Comparison of ENCODE assay signal across 26 cellular contexts in the genomic region with DNA sequence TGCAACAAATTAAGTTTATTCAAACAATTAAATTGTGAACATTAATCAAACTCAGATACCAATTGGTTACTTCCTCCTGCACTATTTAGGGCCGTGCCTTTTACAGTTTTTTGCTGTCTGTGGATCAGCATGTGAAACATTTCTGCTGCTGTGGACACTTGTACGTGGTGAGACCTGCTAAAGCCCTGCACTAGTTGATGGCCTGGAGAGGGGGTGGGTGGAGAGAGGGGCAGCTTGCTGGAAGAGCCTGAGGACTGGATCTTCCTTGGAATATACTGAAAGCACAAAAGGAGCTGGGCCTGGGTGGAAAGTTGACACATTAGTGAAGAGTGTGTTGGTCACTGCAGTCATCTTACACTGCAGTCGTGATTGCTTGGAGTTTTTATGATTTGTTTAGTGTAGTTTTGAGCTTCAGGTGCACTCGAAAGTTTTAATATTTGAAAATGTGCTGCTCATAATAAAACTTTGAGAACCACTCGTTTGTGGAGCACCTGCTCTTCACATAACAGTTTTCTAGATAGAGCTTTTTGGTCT. TPM values are rescaled to one million over a fixed set of nuclear protein-coding genes. Genes with fewer than 3 reads are reported as not detected.
DNase-seq lines count a peak whose midpoint lies in the region; ATAC-seq and TF ChIP-seq lines count a peak whose summit lies in the region.
"Had no signal": no experiment of that assay in that cellular context is flagged by ENCODE, and none has a peak within 500 bp of the region (broad histone marks: within the 10 kb centered on the region; RNA-seq: fewer than 3 reads in every experiment).

No MANE protein-coding gene starts in this region.

- no peaks in the 10 kb centered on the region for H3K36me3 ChIP-seq in naive thymus-derived CD4-positive, alpha-beta T cell (ENCODE audit: control insufficient read depth in 2 of 3, insufficient read depth in 3 of 3, low read length in 3 of 3)
- H3K36me3 ChIP-seq in vagina, result no peaks in the 10 kb centered on the region
- H3K36me3 ChIP-seq: brain microvascular endothelial cell, esophagus squamous epithelium, thyroid gland had no signal

- H3K9me3 ChIP-seq in naive thymus-derived CD4-positive, alpha-beta T cell (ENCODE audit: control insufficient read depth in 2 of 3, low read length in 3 of 3), result no peaks in the 10 kb centered on the region
- no peaks in the 10 kb centered on the region for H3K9me3 ChIP-seq in vagina
- H3K9me3 ChIP-seq: esophagus squamous epithelium, thyroid gland had no signal

- no peaks in the 10 kb centered on the region for H3K9me3 Mint-ChIP-seq in Calu3 (ENCODE audit: low read depth, unreplicated experiment)
- no peaks in the 10 kb centered on the region for H3K9me3 Mint-ChIP-seq in activated B cell treated with CpG ODN at 0.5 μM for 24 hours
- H3K9me3 Mint-ChIP-seq in naive thymus-derived CD4-positive, alpha-beta T cell, result peaks cover 0 to 2% (median 0%) of the 10 kb centered on the region in 11 donors

- CTCF ChIA-PET in Calu3 (lab: Charles Lee), result interaction anchor here (0.6 to 1.4 kb wide), 4 partner anchors 12 to 539 kb away, joined by 3 to 5 read pairs (median 4); no protein-coding TSS in a partner anchor
- CTCF ChIA-PET in activated B cell treated with CpG ODN at 0.5 μM for 24 hours (lab: Charles Lee), result interaction anchor here (0.6 to 1.0 kb wide), 2 partner anchors 31 to 361 kb away, joined by 3 to 4 read pairs; no protein-coding TSS in a partner anchor
- CTCF ChIA-PET in naive thymus-derived CD4-positive, alpha-beta T cell (lab: Charles Lee), result no interaction called here

- peaks cover 58 to 76% of the 10 kb centered on the region in 2 donors for H3K4me1 ChIP-seq in naive thymus-derived CD4-positive, alpha-beta T cell (ENCODE audit: control insufficient read depth in 2 of 2, insufficient read depth in 2 of 2, low read length in 2 of 2)
- H3K4me1 ChIP-seq in vagina, result peaks cover 29% of the 10 kb centered on the region
- H3K4me1 ChIP-seq: esophagus squamous epithelium, thyroid gland had no signal

- no peaks in the 10 kb centered on the region for H3K27me3 ChIP-seq in naive thymus-derived CD4-positive, alpha-beta T cell (ENCODE audit: control insufficient read depth in 2 of 2, insufficient read depth in 2 of 2, low read length in 2 of 2)
- no peaks in the 10 kb centered on the region for H3K27me3 ChIP-seq in vagina
- H3K27me3 ChIP-seq: BLaER1 treated with 17β-estradiol and CSF1 and Interleukin-3, amounts not matched to agents 10 nM and 100 nM; brain microvascular endothelial cell; esophagus squamous epithelium; thyroid gland had no signal

- POLR2A ChIA-PET in activated B cell treated with CpG ODN at 0.5 μM for 24 hours (lab: Charles Lee), result interaction anchor here (0.7 to 4.0 kb wide), 5 partner anchors 10 to 126 kb away, joined by 3 to 54 read pairs (median 6); a partner anchor contains a TSS
- POLR2A ChIA-PET in naive thymus-derived CD4-positive, alpha-beta T cell (lab: Charles Lee), result interaction anchor here (0.9 to 1.8 kb wide), 5 partner anchors 10 to 130 kb away, joined by 3 to 13 read pairs (median 7); a partner anchor contains a TSS

- ATAC-seq in activated B cell treated with CpG ODN at 0.5 μM for 24 hours (ENCODE audit: low read depth), result no peak
- ATAC-seq in naive thymus-derived CD4-positive, alpha-beta T cell, result no peak
- ATAC-seq: K562 had no signal

- H3K36me3 Mint-ChIP-seq in Calu3 (ENCODE audit: insufficient read depth, unreplicated experiment) (no peaks in the 10 kb centered on the region), activated B cell treated with CpG ODN at 0.5 μM for 24 hours (ENCODE audit: low read depth) (peaks cover 3% of the 10 kb centered on the region)
- H3K36me3 Mint-ChIP-seq in naive thymus-derived CD4-positive, alpha-beta T cell, result peaks cover 0 to 22% (median 0%) of the 10 kb centered on the region in 5 donors

- H3K4me1 Mint-ChIP-seq in Calu3 (ENCODE audit: low read depth, unreplicated experiment), result peaks cover 24% of the 10 kb centered on the region
- H3K4me1 Mint-ChIP-seq in activated B cell treated with CpG ODN at 0.5 μM for 24 hours, result peaks cover 90% of the 10 kb centered on the region
- peaks cover 68 to 94% (median 89%) of the 10 kb centered on the region in 7 donors for H3K4me1 Mint-ChIP-seq in naive thymus-derived CD4-positive, alpha-beta T cell

- H3K4me3 Mint-ChIP-seq in Calu3 (ENCODE audit: low read depth, unreplicated experiment) (peak overlapping the region; percentile 38), activated B cell treated with CpG ODN at 0.5 μM for 24 hours (peak overlapping the region; percentile 41)
- peak overlapping the region; percentile 21 to 86 (median 57) for H3K4me3 Mint-ChIP-seq in naive thymus-derived CD4-positive, alpha-beta T cell

- intact Hi-C loops in Calu3 (cut with micrococcal nuclease; ENCODE audit: unreplicated experiment), result no loop called here
- intact Hi-C loops in activated B cell treated with CpG ODN at 0.5 μM for 24 hours (cut with micrococcal nuclease), result no loop called here
- intact Hi-C loops in naive thymus-derived CD4-positive, alpha-beta T cell (cut with micrococcal nuclease), result no loop called here
- intact Hi-C loops in vagina (cut with DNase I), result no loop called here

- H3K27ac ChIP-seq in naive thymus-derived CD4-positive, alpha-beta T cell (ENCODE audit: low read depth, low read length), result no peak overlapping the region
- no peak overlapping the region for H3K27ac ChIP-seq in vagina
- H3K27ac ChIP-seq: 22Rv1; BLaER1 treated with 17β-estradiol and CSF1 and Interleukin-3, amounts not matched to agents 10 nM and 100 nM; brain microvascular endothelial cell; esophagus squamous epithelium; thyroid gland had no signal

- no peak for TF ChIP-seq POLR2A in vagina (IDR thresholded peaks at IDR 0.05)

- TF ChIP-seq CTCF in Calu3 (IDR thresholded peaks at IDR 0.05; ENCODE audit: unreplicated experiment), result no peak
- no peak for TF ChIP-seq CTCF in activated B cell treated with CpG ODN at 0.5 μM for 24 hours (IDR thresholded peaks at IDR 0.05)
- no peak for TF ChIP-seq CTCF in vagina (IDR thresholded peaks at IDR 0.05)

- H3K27ac Mint-ChIP-seq in Calu3 (ENCODE audit: unreplicated experiment), result no peak overlapping the region
- peak overlapping the region; percentile 86 for H3K27ac Mint-ChIP-seq in activated B cell treated with CpG ODN at 0.5 μM for 24 hours
- H3K27ac Mint-ChIP-seq in naive thymus-derived CD4-positive, alpha-beta T cell, result peak overlapping the region in 8 of 9 donors; percentile 83 to 96 (median 92)

- H3K4me3 ChIP-seq in naive thymus-derived CD4-positive, alpha-beta T cell (ENCODE audit: low read length), result no peak overlapping the region
- H3K4me3 ChIP-seq in vagina, result no peak overlapping the region
- H3K4me3 ChIP-seq: BLaER1 treated with 17β-estradiol and CSF1 and Interleukin-3, amounts not matched to agents 10 nM and 100 nM; esophagus squamous epithelium; K562; thyroid gland had no signal

- H3K27me3 Mint-ChIP-seq in Calu3 (ENCODE audit: unreplicated experiment), result no peaks in the 10 kb centered on the region
- H3K27me3 Mint-ChIP-seq in activated B cell treated with CpG ODN at 0.5 μM for 24 hours, result no peaks in the 10 kb centered on the region
- no peaks in the 10 kb centered on the region for H3K27me3 Mint-ChIP-seq in naive thymus-derived CD4-positive, alpha-beta T cell

- BruUV-seq in Calu3 (replicated peaks; lab: Mats Ljungman, UMichigan), result no TSS peak

- DNase-seq in NCI-H82 (lab: John Stamatoyannopoulos, UW) (peak; percentile 29), NCI-H82 treated with DMSO at 0.1 percent for 48 hours (lab: John Stamatoyannopoulos, UW; ENCODE audit: unreplicated experiment) (no peak), Calu3 (no peak), activated B cell treated with CpG ODN at 0.5 μM for 24 hours (no peak), vagina (ENCODE audit: extremely low spot score in 2 of 2) (no peak), NCI-H1694 (lab: John Stamatoyannopoulos, UW) (no peak), glomerular visceral epithelial cell (ENCODE audit: extremely low spot score) (no peak)
- no peak for DNase-seq in naive thymus-derived CD4-positive, alpha-beta T cell
- DNase-seq: activated gamma-delta T cell treated with Interleukin-2 at 50 U/mL for 16 hours; brain microvascular endothelial cell; DND-41; esophagus squamous epithelium; head of caudate nucleus; islet precursor cell; NCI-H1105; NCI-H2171; NCI-H774; occipital lobe; RPMI8226; stimulated activated CD4-positive, alpha-beta T cell treated with anti-CD3 and anti-CD28 coated beads, Interleukin-4, amount 100 ng/mL, for 1 hour; stimulated activated CD8-positive, alpha-beta memory T cell treated with anti-CD3 and anti-CD28 coated beads, Interleukin-4, amount 100 ng/mL, for 48 hours; SW 1271; thyroid gland had no signal

RNA-seq across cellular contexts. Expression of a gene that starts 11.4 kb away (rescaled TPM):
- total RNA-seq in Calu3 (2022) (5.4 and 5.8 TPM in 2 replicates), activated B cell treated with CpG ODN at 0.5 μM for 24 hours (33.3 and 40.0 TPM in 2 replicates), vagina (5.6 TPM)
- 10 to 100 TPM; 48.9 to 77.0 (median 60.5) TPM for total RNA-seq in naive thymus-derived CD4-positive, alpha-beta T cell
- 10 to 100 TPM; 64.1 to 90.8 TPM for polyA plus RNA-seq in naive thymus-derived CD4-positive, alpha-beta T cell
